Comparison of ENCODE assay signal across 33 cellular contexts in genomic region chrX:114363346-114363745, GRCh38.
"Had no signal": no experiment of that assay in that cellular context is flagged by ENCODE, and none has a peak within 500 bp of the region (broad histone marks: within the 10 kb centered on the region; RNA-seq: fewer than 3 reads in every experiment).

No MANE protein-coding gene starts in this region.

- H3K27me3 Mint-ChIP-seq: activated CD4-positive, alpha-beta memory T cell treated with anti-CD3 and anti-CD28 coated beads, Interleukin-2, amount 10 ng/mL, durations not matched to agents 7 days and 5 days; activated CD4-positive, alpha-beta T cell treated with anti-CD3 and anti-CD28 coated beads, Interleukin-2, amount 10 ng/mL, durations not matched to agents 7 days and 5 days; activated naive CD4-positive, alpha-beta T cell treated with anti-CD3 and anti-CD28 coated beads, Interleukin-2, amount 10 ng/mL, durations not matched to agents 7 days and 5 days; activated naive CD8-positive, alpha-beta T cell treated with anti-CD3 and anti-CD28 coated beads, Interleukin-2, amount 10 ng/mL, durations not matched to agents 7 days and 5 days; activated T-cell treated with anti-CD3 and anti-CD28 coated beads, Interleukin-2, amount 50 U/mL, for 24 hours; central memory CD8-positive, alpha-beta T cell; effector memory CD8-positive, alpha-beta T cell; T-helper 17 cell had no signal

- DNase-seq: activated CD4-positive, alpha-beta memory T cell treated with anti-CD3 and anti-CD28 coated beads, Interleukin-2, amount 10 ng/mL, durations not matched to agents 7 days and 5 days; activated CD4-positive, alpha-beta T cell treated with anti-CD3 and anti-CD28 coated beads for 1 hour; activated CD4-positive, alpha-beta T cell treated with anti-CD3 and anti-CD28 coated beads for 4 hours; activated CD4-positive, alpha-beta T cell treated with anti-CD3 and anti-CD28 coated beads, Interleukin-2, amount 10 ng/mL, durations not matched to agents 7 days and 5 days; activated CD4-positive, alpha-beta T cell treated with anti-CD3 and anti-CD28 coated beads, Interleukin-2, amount 50 U/mL, for 4 hours; activated CD8-positive, alpha-beta memory T cell treated with anti-CD3 and anti-CD28 coated beads, Interleukin-2, amount 50 U/mL, for 48 hours; activated gamma-delta T cell; activated naive CD4-positive, alpha-beta T cell; activated naive CD4-positive, alpha-beta T cell treated with anti-CD3 and anti-CD28 coated beads, Interleukin-2, amount 10 ng/mL, durations not matched to agents 7 days and 5 days; activated naive CD8-positive, alpha-beta T cell treated with anti-CD3 and anti-CD28 coated beads, Interleukin-2, amount 10 ng/mL, durations not matched to agents 7 days and 5 days; activated T-cell treated with anti-CD3 and anti-CD28 coated beads for 4 hours; activated T-cell treated with anti-CD3 and anti-CD28 coated beads, Interleukin-2, amount 50 U/mL, for 24 hours; activated T-cell treated with anti-CD3 and anti-CD28 coated beads, Interleukin-2, amount 50 U/mL, for 72 hours; brain microvascular endothelial cell; cortex of kidney; dermis blood vessel endothelial cell; effector CD4-positive, alpha-beta T cell; effector memory CD8-positive, alpha-beta T cell; esophagus squamous epithelium; foreskin melanocyte; heart right ventricle; T-helper 1 cell; T-helper 17 cell; T1000 had no signal

- H3K4me1 Mint-ChIP-seq: activated CD4-positive, alpha-beta memory T cell treated with anti-CD3 and anti-CD28 coated beads, Interleukin-2, amount 10 ng/mL, durations not matched to agents 7 days and 5 days; activated CD4-positive, alpha-beta T cell treated with anti-CD3 and anti-CD28 coated beads, Interleukin-2, amount 10 ng/mL, durations not matched to agents 7 days and 5 days; activated naive CD4-positive, alpha-beta T cell treated with anti-CD3 and anti-CD28 coated beads, Interleukin-2, amount 10 ng/mL, durations not matched to agents 7 days and 5 days; activated naive CD8-positive, alpha-beta T cell treated with anti-CD3 and anti-CD28 coated beads, Interleukin-2, amount 10 ng/mL, durations not matched to agents 7 days and 5 days; central memory CD8-positive, alpha-beta T cell; T-helper 17 cell had no signal

- H3K4me3 Mint-ChIP-seq: activated CD4-positive, alpha-beta memory T cell treated with anti-CD3 and anti-CD28 coated beads, Interleukin-2, amount 10 ng/mL, durations not matched to agents 7 days and 5 days; activated CD4-positive, alpha-beta T cell treated with anti-CD3 and anti-CD28 coated beads, Interleukin-2, amount 10 ng/mL, durations not matched to agents 7 days and 5 days; activated naive CD4-positive, alpha-beta T cell treated with anti-CD3 and anti-CD28 coated beads, Interleukin-2, amount 10 ng/mL, durations not matched to agents 7 days and 5 days; activated naive CD8-positive, alpha-beta T cell treated with anti-CD3 and anti-CD28 coated beads, Interleukin-2, amount 10 ng/mL, durations not matched to agents 7 days and 5 days; activated T-cell treated with anti-CD3 and anti-CD28 coated beads, Interleukin-2, amount 50 U/mL, for 24 hours; activated T-cell treated with anti-CD3 and anti-CD28 coated beads, Interleukin-2, amount 50 U/mL, for 72 hours; central memory CD8-positive, alpha-beta T cell; effector memory CD8-positive, alpha-beta T cell; T-helper 17 cell; T-helper 2 cell treated with Interferon-gamma antibody and Interleukin-4, amounts not matched to agents 5 μg/mL and 100 μg/mL, for 36 hours had no signal

- H3K27ac Mint-ChIP-seq: activated CD4-positive, alpha-beta memory T cell treated with anti-CD3 and anti-CD28 coated beads, Interleukin-2, amount 10 ng/mL, durations not matched to agents 7 days and 5 days; activated CD4-positive, alpha-beta T cell treated with anti-CD3 and anti-CD28 coated beads, Interleukin-2, amount 10 ng/mL, durations not matched to agents 7 days and 5 days; activated naive CD4-positive, alpha-beta T cell treated with anti-CD3 and anti-CD28 coated beads, Interleukin-2, amount 10 ng/mL, durations not matched to agents 7 days and 5 days; activated naive CD4-positive, alpha-beta T cell treated with anti-CD3 and anti-CD28 coated beads, Interleukin-2, amount 50 U/mL, for 72 hours; activated naive CD8-positive, alpha-beta T cell treated with anti-CD3 and anti-CD28 coated beads, Interleukin-2, amount 10 ng/mL, durations not matched to agents 7 days and 5 days; activated T-cell treated with anti-CD3 and anti-CD28 coated beads, Interleukin-2, amount 50 U/mL, for 24 hours; activated T-cell treated with anti-CD3 and anti-CD28 coated beads, Interleukin-2, amount 50 U/mL, for 72 hours; effector memory CD8-positive, alpha-beta T cell; T-helper 17 cell; T-helper 2 cell treated with Interferon-gamma antibody and Interleukin-4, amounts not matched to agents 5 μg/mL and 100 μg/mL, for 36 hours had no signal

- FAIRE-seq: bronchial epithelial cell, endometrium, endothelial cell of umbilical vein had no signal

- H3K4me1 ChIP-seq: ascending aorta, esophagus squamous epithelium, gastroesophageal sphincter, heart right ventricle had no signal

- H3K4me3 ChIP-seq: ascending aorta, esophagus squamous epithelium, gastroesophageal sphincter, heart right ventricle had no signal

- H3K9me3 ChIP-seq: ascending aorta, esophagus squamous epithelium, gastroesophageal sphincter, heart right ventricle had no signal

- H3K36me3 ChIP-seq: ascending aorta, brain microvascular endothelial cell, esophagus squamous epithelium, gastroesophageal sphincter, heart right ventricle had no signal

- H3K27ac ChIP-seq: ascending aorta, brain microvascular endothelial cell, epithelial cell of prostate, esophagus squamous epithelium, gastroesophageal sphincter, heart right ventricle had no signal

- H3K27me3 ChIP-seq: ascending aorta, brain microvascular endothelial cell, esophagus squamous epithelium, gastroesophageal sphincter had no signal

- H3K36me3 Mint-ChIP-seq: activated naive CD4-positive, alpha-beta T cell treated with anti-CD3 and anti-CD28 coated beads, Interleukin-2, amount 10 ng/mL, durations not matched to agents 7 days and 5 days; activated naive CD4-positive, alpha-beta T cell treated with anti-CD3 and anti-CD28 coated beads, Interleukin-2, amount 50 U/mL, for 72 hours; activated naive CD8-positive, alpha-beta T cell treated with anti-CD3 and anti-CD28 coated beads, Interleukin-2, amount 10 ng/mL, durations not matched to agents 7 days and 5 days had no signal

- H3K9me3 Mint-ChIP-seq: activated CD4-positive, alpha-beta memory T cell treated with anti-CD3 and anti-CD28 coated beads, Interleukin-2, amount 10 ng/mL, durations not matched to agents 7 days and 5 days; activated CD4-positive, alpha-beta T cell treated with anti-CD3 and anti-CD28 coated beads, Interleukin-2, amount 10 ng/mL, durations not matched to agents 7 days and 5 days; activated naive CD4-positive, alpha-beta T cell treated with anti-CD3 and anti-CD28 coated beads, Interleukin-2, amount 10 ng/mL, durations not matched to agents 7 days and 5 days; activated naive CD8-positive, alpha-beta T cell treated with anti-CD3 and anti-CD28 coated beads, Interleukin-2, amount 10 ng/mL, durations not matched to agents 7 days and 5 days; activated T-cell treated with anti-CD3 and anti-CD28 coated beads, Interleukin-2, amount 50 U/mL, for 24 hours; T-helper 2 cell treated with Interferon-gamma antibody and Interleukin-4, amounts not matched to agents 5 μg/mL and 100 μg/mL, for 36 hours had no signal

- ATAC-seq: activated naive CD4-positive, alpha-beta T cell treated with anti-CD3 and anti-CD28 coated beads, Interleukin-2, amount 50 U/mL, for 72 hours; activated T-cell treated with anti-CD3 and anti-CD28 coated beads, Interleukin-2, amount 50 U/mL, for 72 hours; effector memory CD8-positive, alpha-beta T cell; gastroesophageal sphincter; heart right ventricle; T-helper 17 cell had no signal
